In the genomic region with DNA sequence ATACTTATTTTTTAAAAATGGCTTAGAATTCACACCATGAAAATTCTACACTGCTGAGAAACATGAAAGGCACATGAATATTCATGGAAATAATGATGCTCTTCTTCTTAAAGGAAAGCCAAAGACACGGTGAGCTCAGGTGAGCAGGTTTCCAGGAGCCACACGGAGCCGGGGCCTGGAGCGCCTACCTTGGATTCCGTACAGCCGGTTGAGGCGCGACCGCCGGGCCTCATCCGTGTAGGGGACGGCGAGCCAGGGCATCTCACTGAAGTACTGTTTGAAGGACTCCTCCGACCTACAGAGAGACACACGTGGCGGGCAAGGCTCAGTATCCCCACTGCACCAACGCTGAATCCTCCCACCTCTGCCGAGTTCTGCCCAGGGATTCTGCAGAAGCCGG, we compare ENCODE assay signal across 23 cellular contexts. TPM values are rescaled to one million over a fixed set of nuclear protein-coding genes. Genes with fewer than 3 reads are reported as not detected.
DNase-seq lines count a peak whose midpoint lies in the region; FAIRE-seq and TF ChIP-seq lines count a peak whose summit lies in the region.
"Had no signal": no experiment of that assay in that cellular context is flagged by ENCODE, and none has a peak within 500 bp of the region (broad histone marks: within the 10 kb centered on the region; RNA-seq: fewer than 3 reads in every experiment).

No MANE protein-coding gene starts in this region.

- peak overlapping the region; percentile 63 for H3K27ac Mint-ChIP-seq in neural crest cell (ENCODE audit: unreplicated experiment)
- H3K27ac Mint-ChIP-seq in progenitor cell of endocrine pancreas, result peak overlapping the region; percentile 59
- H3K27ac Mint-ChIP-seq in CD14-positive monocyte, result no peak overlapping the region
- H3K27ac Mint-ChIP-seq: CD4-positive, alpha-beta memory T cell; CD4-positive, CD25-positive, alpha-beta regulatory T cell; CD8-positive, alpha-beta memory T cell had no signal

- intact Hi-C loops in CD14-positive monocyte (cut with micrococcal nuclease), result no loop called here

- POLR2A ChIA-PET in RWPE1 (lab: Yijun Ruan, JAX; ENCODE audit: low non-redundant PET), result no interaction called here

- TF ChIP-seq CTCF in RWPE1 (conservative IDR thresholded peaks at IDR 0.05; ENCODE audit: low read depth), result no peak
- TF ChIP-seq CTCF in neural crest cell (conservative IDR thresholded peaks at IDR 0.05), result no peak
- no peak for TF ChIP-seq CTCF in progenitor cell of endocrine pancreas (IDR thresholded peaks at IDR 0.05; ENCODE audit: unreplicated experiment)
- no peak for TF ChIP-seq CTCF in D721Med (IDR thresholded peaks at IDR 0.05; ENCODE audit: insufficient read depth, missing control alignments)
- TF ChIP-seq CTCF in CD14-positive monocyte (IDR thresholded peaks at IDR 0.05), result no peak

- DNase-seq in H7, result peak; percentile 39
- DNase-seq in RWPE1 (ENCODE audit: low spot score), result no peak
- DNase-seq in neural crest cell (ENCODE audit: low read depth, low spot score), result no peak
- DNase-seq in progenitor cell of endocrine pancreas (ENCODE audit: low spot score, unreplicated experiment), result no peak
- DNase-seq in G401 (ENCODE audit: low spot score), result no peak
- DNase-seq in D721Med (ENCODE audit: insufficient read length, low spot score), result no peak
- DNase-seq in NCI-H510A treated with DMSO at 0.1 percent for 48 hours (lab: John Stamatoyannopoulos, UW), result no peak
- no peak for DNase-seq in CD14-positive monocyte (ENCODE audit: low spot score)
- DNase-seq: 8988T; ACHN; BE2C; CD4-positive, alpha-beta memory T cell; CD4-positive, CD25-positive, alpha-beta regulatory T cell; CD8-positive, alpha-beta memory T cell; COR-L47; DMS79 treated with DMSO at 0.1 percent for 48 hours; GDM1 had no signal

- H3K36me3 Mint-ChIP-seq in neural crest cell (ENCODE audit: low read depth), result peaks cover 10% of the 10 kb centered on the region
- H3K36me3 Mint-ChIP-seq in progenitor cell of endocrine pancreas (ENCODE audit: insufficient read depth), result peaks cover 9% of the 10 kb centered on the region
- H3K36me3 Mint-ChIP-seq in CD14-positive monocyte, result no peaks in the 10 kb centered on the region
- H3K36me3 Mint-ChIP-seq: CD4-positive, alpha-beta memory T cell; CD4-positive, CD25-positive, alpha-beta regulatory T cell; CD8-positive, alpha-beta memory T cell had no signal

- FAIRE-seq in D721Med (lab: Jason Lieb, UNC), result no peak
- FAIRE-seq: A204.1, GM12878, GM12892, GM18507 had no signal

- H3K4me1 Mint-ChIP-seq in neural crest cell (no peaks in the 10 kb centered on the region), progenitor cell of endocrine pancreas (ENCODE audit: low read depth) (no peaks in the 10 kb centered on the region), CD14-positive monocyte (no peaks in the 10 kb centered on the region)
- H3K4me1 Mint-ChIP-seq: CD4-positive, alpha-beta memory T cell; CD4-positive, CD25-positive, alpha-beta regulatory T cell; CD8-positive, alpha-beta memory T cell had no signal

- in situ Hi-C loops in G401 (cut with HindIII; ENCODE audit: low sequenced_read_pairs), result no loop called here

- no peaks in the 10 kb centered on the region for H3K27me3 ChIP-seq in H7 (ENCODE audit: control insufficient read depth, insufficient read depth, low read length)
- H3K27me3 ChIP-seq: BE2C had no signal

- CTCF ChIA-PET in RWPE1 (lab: Yijun Ruan, JAX), result interaction anchor here (0.6 kb wide), 1 partner anchor 96 kb away, joined by 4 read pairs; no protein-coding TSS in a partner anchor

- H3K4me3 ChIP-seq in H7 (ENCODE audit: insufficient read depth, low read depth, low read length), result no peak overlapping the region
- H3K4me3 ChIP-seq: BLaER1 treated with 17β-estradiol and CSF1 and Interleukin-3, amounts not matched to agents 10 nM and 100 nM; GM12878 had no signal

- H3K27me3 Mint-ChIP-seq in neural crest cell (ENCODE audit: low read depth) (no peaks in the 10 kb centered on the region), progenitor cell of endocrine pancreas (no peaks in the 10 kb centered on the region), CD14-positive monocyte (ENCODE audit: low read depth in 3 of 3) (peaks cover 0 to 2% (median 2%) of the 10 kb centered on the region in 3 donors)

- H3K4me3 Mint-ChIP-seq in neural crest cell, result no peak overlapping the region
- H3K4me3 Mint-ChIP-seq in progenitor cell of endocrine pancreas (ENCODE audit: low read depth), result no peak overlapping the region
- H3K4me3 Mint-ChIP-seq in CD14-positive monocyte, result no peak overlapping the region
- H3K4me3 Mint-ChIP-seq: CD4-positive, alpha-beta memory T cell; CD4-positive, CD25-positive, alpha-beta regulatory T cell; CD8-positive, alpha-beta memory T cell had no signal

- H3K27ac ChIP-seq in RWPE1, result 0 out of 2 replicates have a peak overlapping the region, but pooled peaks have one; percentile 22
- H3K27ac ChIP-seq: BLaER1 treated with 17β-estradiol and CSF1 and Interleukin-3, amounts not matched to agents 10 nM and 100 nM; C4-2B had no signal

- peaks cover 23% of the 10 kb centered on the region for H3K36me3 ChIP-seq in H7 (replicated peaks; ENCODE audit: control insufficient read depth, insufficient read depth, low read length)
- H3K36me3 ChIP-seq: BE2C had no signal

- H3K9me3 Mint-ChIP-seq in neural crest cell, result no peaks in the 10 kb centered on the region
- no peaks in the 10 kb centered on the region for H3K9me3 Mint-ChIP-seq in progenitor cell of endocrine pancreas (ENCODE audit: low read depth)
- no peaks in the 10 kb centered on the region for H3K9me3 Mint-ChIP-seq in CD14-positive monocyte
- H3K9me3 Mint-ChIP-seq: CD4-positive, alpha-beta memory T cell; CD4-positive, CD25-positive, alpha-beta regulatory T cell; CD8-positive, alpha-beta memory T cell had no signal

RNA-seq across cellular contexts. Expression of gene MRM3, which starts 37.1 kb away (rescaled TPM):
- 58.9 and 61.5 TPM in 2 replicates for total RNA-seq in H7 (2014; rRNA removed; shearing (Covaris generic))
- total RNA-seq in neural crest cell, result 21.2 and 22.2 TPM in 2 replicates
- 14.5 and 17.9 TPM in 2 replicates for total RNA-seq in progenitor cell of endocrine pancreas
- 54.1 and 71.0 TPM in 2 replicates for total RNA-seq in G401 (2014; rRNA removed; shearing (Covaris generic))
- polyA plus RNA-seq in CD14-positive monocyte, result 10 to 100 TPM; 12.8 to 15.4 TPM

RNA-seq across cellular contexts. Expression of gene GLOD4, which starts 37.2 kb away (rescaled TPM):
- 55.9 and 60.8 TPM in 2 replicates for total RNA-seq in H7 (2014; rRNA removed; shearing (Covaris generic))
- total RNA-seq in neural crest cell (114 and 124 TPM in 2 replicates), progenitor cell of endocrine pancreas (79.9 and 109 TPM in 2 replicates)
- total RNA-seq in G401 (2014; rRNA removed; shearing (Covaris generic)), result 87.4 and 182 TPM in 2 replicates
- 10 to 100 TPM; 41.8 to 50.6 TPM for polyA plus RNA-seq in CD14-positive monocyte

Comparison
In these comparisons a context has a peak if more than half of its experiments do, and no peak if none do; other contexts are left out.
1. H3K27ac Mint-ChIP-seq: peak in neural crest cell (single experiment) and progenitor cell of endocrine pancreas (single experiment); none in CD14-positive monocyte (0 of 7).